19 cellular contexts compared by ENCODE assay signal in genomic region chr1:84168783-84169182, GRCh38.
"Had no signal": no experiment of that assay in that cellular context is flagged by ENCODE, and none has a peak within 500 bp of the region (broad histone marks: within the 10 kb centered on the region; RNA-seq: fewer than 3 reads in every experiment).

No MANE protein-coding gene starts in this region.

- H3K36me3 Mint-ChIP-seq: WTC11 had no signal

- H3K4me1 ChIP-seq: upper lobe of right lung had no signal

- H3K27ac ChIP-seq: ascending aorta, gastrocnemius medialis, spleen, thoracic aorta, upper lobe of right lung had no signal

- H3K27ac Mint-ChIP-seq: nephron progenitor cell; stimulated activated naive B cell treated with anti-CD40 and anti-IgM and Interleukin-4, amounts not matched to agents 10 μg/mL and 1 μg/mL and 100 μg/mL, for 72 hours; T-helper 2 cell treated with Interferon-gamma antibody and Interleukin-4, amounts not matched to agents 5 μg/mL and 100 μg/mL, for 36 hours; WTC11 had no signal

- DNase-seq: activated CD4-positive, alpha-beta T cell treated with anti-CD3 and anti-CD28 coated beads for 36 hours; activated CD4-positive, alpha-beta T cell treated with anti-CD3 and anti-CD28 coated beads, Interleukin-2, amount 50 U/mL, for 48 hours; activated gamma-delta T cell treated with Interleukin-2 at 50 U/mL for 16 hours; cerebellar nuclear complex; cortex of kidney; gastrocnemius medialis; head of caudate nucleus; mesenchymal stem cell; nephron progenitor cell; occipital lobe; retina; spleen; stimulated activated CD4-positive, alpha-beta T cell treated with anti-CD3 and anti-CD28 coated beads, Interleukin-4, amount 100 ng/mL, for 4 hours; stimulated activated naive B cell treated with anti-CD40 and anti-IgM and Interleukin-4, amounts not matched to agents 10 μg/mL and 1 μg/mL and 100 μg/mL, for 72 hours; upper lobe of right lung had no signal

- H3K9me3 Mint-ChIP-seq: nephron progenitor cell; stimulated activated naive B cell treated with anti-CD40 and anti-IgM and Interleukin-4, amounts not matched to agents 10 μg/mL and 1 μg/mL and 100 μg/mL, for 72 hours; T-helper 2 cell treated with Interferon-gamma antibody and Interleukin-4, amounts not matched to agents 5 μg/mL and 100 μg/mL, for 36 hours; WTC11 had no signal

- H3K4me3 Mint-ChIP-seq: nephron progenitor cell; stimulated activated naive B cell treated with anti-CD40 and anti-IgM and Interleukin-4, amounts not matched to agents 10 μg/mL and 1 μg/mL and 100 μg/mL, for 72 hours; T-helper 2 cell treated with Interferon-gamma antibody and Interleukin-4, amounts not matched to agents 5 μg/mL and 100 μg/mL, for 36 hours; WTC11 had no signal

- H3K4me3 ChIP-seq: ascending aorta, gastrocnemius medialis, spleen, thoracic aorta, upper lobe of right lung had no signal

- ATAC-seq: activated CD4-positive, alpha-beta T cell treated with anti-CD3 and anti-CD28 coated beads for 36 hours; gastrocnemius medialis; stimulated activated naive B cell treated with anti-CD40 and anti-IgM and Interleukin-4, amounts not matched to agents 10 μg/mL and 1 μg/mL and 100 μg/mL, for 72 hours; upper lobe of right lung; WTC11 had no signal

- H3K4me1 Mint-ChIP-seq: nephron progenitor cell had no signal

- H3K27me3 ChIP-seq: ascending aorta, gastrocnemius medialis, spleen, upper lobe of right lung had no signal

- H3K36me3 ChIP-seq: ascending aorta, gastrocnemius medialis, spleen, thoracic aorta, upper lobe of right lung had no signal

- H3K9me3 ChIP-seq: ascending aorta, gastrocnemius medialis, spleen, thoracic aorta, upper lobe of right lung had no signal

- H3K27me3 Mint-ChIP-seq: activated CD4-positive, alpha-beta T cell treated with anti-CD3 and anti-CD28 coated beads for 36 hours; stimulated activated naive B cell treated with anti-CD40 and anti-IgM and Interleukin-4, amounts not matched to agents 10 μg/mL and 1 μg/mL and 100 μg/mL, for 72 hours had no signal
